19 cellular contexts compared by ENCODE assay signal in genomic region chr2:205822578-205822977, GRCh38.
A peak's percentile ranks its signal among the peaks of the same experiment; 100 is the strongest.
DNase-seq lines count a peak whose midpoint lies in the region; FAIRE-seq and TF ChIP-seq lines count a peak whose summit lies in the region.
"Had no signal": no experiment of that assay in that cellular context is flagged by ENCODE, and none has a peak within 500 bp of the region (broad histone marks: within the 10 kb centered on the region; RNA-seq: fewer than 3 reads in every experiment).

No MANE protein-coding gene starts in this region.

- dilution Hi-C loops in mammary epithelial cell (cut with HindIII; ENCODE audit: low sequenced_read_pairs), result no loop called here

- H3K4me3 ChIP-seq in mammary epithelial cell (replicated peaks in 1 of 3; ENCODE audit: insufficient read depth in 1 of 3, low read depth in 2 of 3, low read length in 3 of 3), result no peak overlapping the region
- no peak overlapping the region for H3K4me3 ChIP-seq in fibroblast of villous mesenchyme (ENCODE audit: low read depth, low read length)
- H3K4me3 ChIP-seq: tibial nerve had no signal

- no peaks in the 10 kb centered on the region for H3K79me2 ChIP-seq in mammary epithelial cell (ENCODE audit: insufficient read depth, low read length)

- in situ Hi-C loops in mammary epithelial cell (cut with MboI; ENCODE audit: low sequenced_read_pairs in 2 of 2), result no loop called here

- H3K27ac ChIP-seq in mammary epithelial cell (ENCODE audit: insufficient read depth, low read depth, low read length), result no peak overlapping the region
- H3K27ac ChIP-seq in RWPE1, result no peak overlapping the region
- H3K27ac ChIP-seq: 22Rv1, tibial nerve had no signal

- TF ChIP-seq CTCF in mammary epithelial cell (conservative IDR thresholded peaks at IDR 0.05 in 1 of 2, IDR thresholded peaks at IDR 0.05 in 1 of 2; ENCODE audit: extremely low read depth in 1 of 2, insufficient read depth in 1 of 2, low read depth in 1 of 2, low read length in 2 of 2) (no peak), MCF 10A (IDR thresholded peaks at IDR 0.05; ENCODE audit: unreplicated experiment) (no peak), RWPE1 (conservative IDR thresholded peaks at IDR 0.05; ENCODE audit: low read depth) (no peak), fibroblast of villous mesenchyme (IDR thresholded peaks at IDR 0.05; ENCODE audit: insufficient read depth, low read depth, low read length) (no peak)

- no peak overlapping the region for H3K9ac ChIP-seq in mammary epithelial cell (ENCODE audit: insufficient read depth, low read length)

- intact Hi-C loops in mammary epithelial cell (cut with micrococcal nuclease) (no loop called here), MCF 10A (cut with micrococcal nuclease) (no loop called here)

- H3K27me3 Mint-ChIP-seq in MCF 10A (ENCODE audit: insufficient read depth, unreplicated experiment), result no peaks in the 10 kb centered on the region

- no peak overlapping the region for H3K4me2 ChIP-seq in mammary epithelial cell (ENCODE audit: insufficient read depth, low read depth, low read length)

- no peak overlapping the region for H3K27ac Mint-ChIP-seq in MCF 10A (ENCODE audit: low read depth, unreplicated experiment)
- H3K27ac Mint-ChIP-seq: CD4-positive, alpha-beta T cell; natural killer cell treated with Interleukin-12 subunit alpha and Interleukin-12 subunit beta and Interleukin-15 and Interleukin-18, amount 100 ng/mL, for 72 hours; T-helper 1 cell treated with Interleukin-12 subunit alpha and Interleukin-12 subunit beta and Interleukin-4 antibody, amounts not matched to agents 30 μg/mL and 1 μg/mL, for 36 hours had no signal

- POLR2A ChIA-PET in MCF 10A (lab: Yijun Ruan, JAX) (no interaction called here), RWPE1 (lab: Yijun Ruan, JAX; ENCODE audit: low non-redundant PET) (no interaction called here)

- CTCF ChIA-PET in mammary epithelial cell (lab: Charles Lee; ENCODE audit: low non-redundant PET) (no interaction called here), MCF 10A (lab: Yijun Ruan, JAX) (no interaction called here), RWPE1 (lab: Yijun Ruan, JAX) (interaction anchor here (0.6 kb wide), 1 partner anchor 9 kb away, joined by 3 read pairs; no protein-coding TSS in a partner anchor)

- H3K4me3 Mint-ChIP-seq in MCF 10A (ENCODE audit: unreplicated experiment), result no peak overlapping the region
- H3K4me3 Mint-ChIP-seq: CD4-positive, alpha-beta T cell; natural killer cell treated with Interleukin-12 subunit alpha and Interleukin-12 subunit beta and Interleukin-15 and Interleukin-18, amount 100 ng/mL, for 72 hours; T-helper 1 cell treated with Interleukin-12 subunit alpha and Interleukin-12 subunit beta and Interleukin-4 antibody, amounts not matched to agents 30 μg/mL and 1 μg/mL, for 36 hours had no signal

- BruUV-seq in mammary epithelial cell (replicated peaks; lab: Mats Ljungman, UMichigan) (no TSS peak), MCF 10A (replicated peaks; lab: Mats Ljungman, UMichigan) (no TSS peak)

- no peaks in the 10 kb centered on the region for H3K9me3 Mint-ChIP-seq in MCF 10A (ENCODE audit: unreplicated experiment)
- H3K9me3 Mint-ChIP-seq: natural killer cell treated with Interleukin-12 subunit alpha and Interleukin-12 subunit beta and Interleukin-15 and Interleukin-18, amount 100 ng/mL, for 72 hours; T-helper 1 cell treated with Interleukin-12 subunit alpha and Interleukin-12 subunit beta and Interleukin-4 antibody, amounts not matched to agents 30 μg/mL and 1 μg/mL, for 36 hours had no signal

- no peaks in the 10 kb centered on the region for H3K9me3 ChIP-seq in mammary epithelial cell (replicated peaks; ENCODE audit: insufficient read depth, low read length)
- H3K9me3 ChIP-seq: tibial nerve had no signal

- no peak overlapping the region for H2AFZ ChIP-seq in mammary epithelial cell (ENCODE audit: low read depth, low read length)

- peaks cover 5% of the 10 kb centered on the region for H3K4me1 ChIP-seq in mammary epithelial cell (ENCODE audit: insufficient read depth, low read length)
- H3K4me1 ChIP-seq: tibial nerve had no signal

- no peak for FAIRE-seq in urothelium cell line (lab: Jason Lieb, UNC)
- FAIRE-seq: GM19239 had no signal

- H3K4me1 Mint-ChIP-seq in MCF 10A (ENCODE audit: insufficient read depth, unreplicated experiment), result no peaks in the 10 kb centered on the region

- no peaks in the 10 kb centered on the region for H3K36me3 Mint-ChIP-seq in MCF 10A (ENCODE audit: insufficient read depth, unreplicated experiment)

- no peaks in the 10 kb centered on the region for H4K20me1 ChIP-seq in mammary epithelial cell (ENCODE audit: insufficient read depth, low read length)

- H3K27me3 ChIP-seq in mammary epithelial cell (ENCODE audit: insufficient read depth, low read length), result no peaks in the 10 kb centered on the region
- H3K27me3 ChIP-seq: tibial nerve had no signal

- DNase-seq in mammary epithelial cell (peak; percentile 75), MCF 10A (ENCODE audit: unreplicated experiment) (no peak), RWPE1 (ENCODE audit: low spot score) (peak; percentile 9), fibroblast of villous mesenchyme (ENCODE audit: low read depth) (peak; percentile 36), urothelium cell line (ENCODE audit: low spot score) (peak; percentile 40), LoVo (ENCODE audit: low spot score) (no peak), cerebellar cortex (ENCODE audit: low spot score) (no peak), SW 1271 (lab: John Stamatoyannopoulos, UW) (no peak)
- DNase-seq: CD4-positive, alpha-beta T cell; DMS79; MV-4-11; NCI-H1930; NCI-H446 treated with DMSO at 0.1 percent for 48 hours; SIG-M5 had no signal

- 58% methylated on average over 2 of the region's 2 CpGs for WGBS in mammary epithelial cell (ENCODE audit: low coverage, missing lambda C conversion rate)

- no peaks in the 10 kb centered on the region for H3K36me3 ChIP-seq in mammary epithelial cell (ENCODE audit: insufficient read depth, low read length)
- H3K36me3 ChIP-seq: tibial nerve had no signal

Comparison
In these comparisons a context has a peak if more than half of its experiments do, and no peak if none do; other contexts are left out.
1. DNase-seq: peak in mammary epithelial cell (single experiment), RWPE1 (single experiment), fibroblast of villous mesenchyme (single experiment) and urothelium cell line (single experiment); none in MCF 10A (single experiment), LoVo (single experiment), cerebellar cortex (single experiment) and SW 1271 (0 of 2).